ENCODE assay signal across 10 cellular contexts in the genomic region with DNA sequence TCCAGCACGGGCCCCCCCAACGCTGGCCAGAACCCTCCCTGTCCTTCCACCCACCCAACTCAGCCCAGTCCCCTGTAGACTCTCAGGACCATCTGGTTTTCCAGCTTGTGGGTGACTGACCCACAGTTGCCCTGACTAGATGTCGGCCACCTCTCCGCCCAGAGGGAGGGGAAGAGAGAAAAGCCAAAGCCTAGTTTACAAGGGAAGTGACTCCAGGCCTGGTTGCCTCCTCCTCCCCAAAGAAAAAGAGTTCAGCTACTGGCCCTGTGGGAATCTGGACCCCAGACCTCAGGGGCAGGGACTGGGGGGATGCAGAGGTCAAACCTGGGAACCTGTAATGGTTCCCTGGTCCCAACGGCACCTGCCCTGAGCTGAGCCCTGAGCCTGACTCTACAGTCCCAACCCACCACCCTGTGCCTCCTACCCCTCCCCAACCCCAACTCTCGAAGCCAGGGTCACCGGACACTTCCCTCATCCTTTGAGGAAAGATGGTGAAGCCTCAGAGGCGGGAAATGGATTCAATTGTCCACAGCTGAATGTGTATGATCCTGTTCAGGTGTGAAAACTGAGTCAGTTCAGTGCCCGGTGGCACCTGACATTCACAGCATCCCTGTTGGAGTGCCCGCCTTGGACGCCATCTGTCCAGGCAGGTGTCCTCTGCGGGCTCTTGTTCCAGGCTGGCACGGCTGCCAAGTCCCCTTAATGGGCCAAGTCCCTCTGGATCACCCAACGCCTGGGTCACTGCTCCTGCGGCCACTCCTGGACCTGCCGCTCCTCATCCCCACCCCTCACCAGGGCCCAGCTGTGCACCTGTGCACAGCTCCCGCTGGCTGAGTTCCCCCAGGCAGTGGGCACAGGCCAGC. TPM values are rescaled to one million over a fixed set of nuclear protein-coding genes. Genes with fewer than 3 reads are reported as not detected.
A peak's percentile ranks its signal among the peaks of the same experiment; 100 is the strongest.
DNase-seq lines count a peak whose midpoint lies in the region; ATAC-seq and TF ChIP-seq lines count a peak whose summit lies in the region.
"Had no signal": no experiment of that assay in that cellular context is flagged by ENCODE, and none has a peak within 500 bp of the region (broad histone marks: within the 10 kb centered on the region; RNA-seq: fewer than 3 reads in every experiment).

No MANE protein-coding gene starts in this region.

- 55 to 66% methylated on average over 17 of the region's 17 CpGs for WGBS in sigmoid colon, 2 donors

- no peaks in the 10 kb centered on the region for H3K36me3 Mint-ChIP-seq in natural killer cell

- no peaks in the 10 kb centered on the region for H3K36me3 ChIP-seq in RWPE2 (ENCODE audit: low read depth)
- H3K36me3 ChIP-seq in fibroblast of lung (ENCODE audit: control insufficient read depth, insufficient read depth, low read length) = no peaks in the 10 kb centered on the region
- H3K36me3 ChIP-seq in sigmoid colon = no peaks in the 10 kb centered on the region

- H2AFZ ChIP-seq in fibroblast of lung (ENCODE audit: low read length) = no peak overlapping the region

- no peak overlapping the region for H3K4me3 Mint-ChIP-seq in natural killer cell

- no peaks in the 10 kb centered on the region for H3K27me3 ChIP-seq in RWPE2 (ENCODE audit: insufficient read depth, poor library complexity, severe bottlenecking)
- H3K27me3 ChIP-seq in fibroblast of lung (ENCODE audit: control insufficient read depth, insufficient read depth, low read length) = no peaks in the 10 kb centered on the region
- no peaks in the 10 kb centered on the region for H3K27me3 ChIP-seq in sigmoid colon

- intact Hi-C loops in sigmoid colon (cut with DNase I) = loop anchor here (5.0 to 10.0 kb wide), 3 partner anchors 299 to 767 kb away; a partner anchor contains a TSS
- intact Hi-C loops in natural killer cell (cut with micrococcal nuclease) = loop anchor here (10.0 kb wide), 1 partner anchor 297 kb away; a partner anchor contains a TSS

- H3K79me2 ChIP-seq in fibroblast of lung (ENCODE audit: control insufficient read depth, insufficient read depth, low read length) = peaks cover 7% of the 10 kb centered on the region

- no peak for TF ChIP-seq EP300 in sigmoid colon (IDR thresholded peaks at IDR 0.05)

- no peak for TF ChIP-seq CTCF in RWPE2 (IDR thresholded peaks at IDR 0.05; ENCODE audit: poor library complexity, severe bottlenecking)
- TF ChIP-seq CTCF in fibroblast of lung (conservative IDR thresholded peaks at IDR 0.05 in 1 of 2, IDR thresholded peaks at IDR 0.05 in 1 of 2; ENCODE audit: low read depth in 1 of 2, low read length in 2 of 2) = no peak
- TF ChIP-seq CTCF in sigmoid colon (IDR thresholded peaks at IDR 0.05) = no peak
- TF ChIP-seq CTCF in natural killer cell (IDR thresholded peaks at IDR 0.05) = no peak

- H3K9me3 ChIP-seq in RWPE2 (ENCODE audit: severe bottlenecking) (no peaks in the 10 kb centered on the region), fibroblast of lung (ENCODE audit: control insufficient read depth, insufficient read depth, low read depth, low read length) (no peaks in the 10 kb centered on the region), sigmoid colon (no peaks in the 10 kb centered on the region)

- no peak overlapping the region for H3K4me3 ChIP-seq in RWPE2 (ENCODE audit: severe bottlenecking)
- H3K4me3 ChIP-seq in fibroblast of lung (replicated peaks in 1 of 4; ENCODE audit: control extremely low read depth in 1 of 4, insufficient read depth in 1 of 4, low read depth in 3 of 4, low read length in 4 of 4) = peak overlapping the region in 1 of 4 experiments; percentile 1
- H3K4me3 ChIP-seq in sigmoid colon = no peak overlapping the region

- no peak for TF ChIP-seq POLR2A in sigmoid colon (IDR thresholded peaks at IDR 0.05)

- DNase-seq in GM04504 (ENCODE audit: low read depth) (peak; percentile 71), RWPE2 (ENCODE audit: low spot score) (peak; percentile 42), fibroblast of lung (ENCODE audit: low read depth in 2 of 2) (no peak), sigmoid colon (peak; percentile 66), natural killer cell (no peak), iPS-NIHi7 (ENCODE audit: extremely low spot score) (no peak), NCI-H1092 treated with DMSO at 0.1 percent for 48 hours (lab: John Stamatoyannopoulos, UW) (no peak), NCI-H1417 (lab: John Stamatoyannopoulos, UW) (no peak)
- DNase-seq: stimulated activated CD4-positive, alpha-beta T cell treated with anti-CD3 and anti-CD28 coated beads, Interleukin-4, amount 100 ng/mL, for 4 hours had no signal

- H3K27ac Mint-ChIP-seq in natural killer cell = no peak overlapping the region

- H3K9ac ChIP-seq in fibroblast of lung (ENCODE audit: insufficient read depth, low read length) = peak overlapping the region; percentile 36

- H3K4me2 ChIP-seq in fibroblast of lung (ENCODE audit: extremely low read depth, insufficient read depth, low read length) = peak overlapping the region; percentile 75

- peak; percentile 22; the same call in 2 of the 3 replicates for ATAC-seq in RWPE2 (ENCODE audit: low read depth)
- ATAC-seq in natural killer cell = no peak

- H3K4me1 Mint-ChIP-seq in natural killer cell = peaks cover 14 to 32% of the 10 kb centered on the region in 2 donors

- peaks cover 11% of the 10 kb centered on the region in 2 donors for H3K9me3 Mint-ChIP-seq in natural killer cell

- no peaks in the 10 kb centered on the region for H4K20me1 ChIP-seq in fibroblast of lung (ENCODE audit: control insufficient read depth, extremely low read depth, insufficient read depth, low read length)

- peaks cover 0 to 3% of the 10 kb centered on the region in 2 donors for H3K27me3 Mint-ChIP-seq in natural killer cell (ENCODE audit: low read depth in 2 of 2)

- peaks cover 15% of the 10 kb centered on the region for H3K4me1 ChIP-seq in RWPE2 (ENCODE audit: insufficient read depth, poor library complexity, severe bottlenecking)
- peaks cover 41% of the 10 kb centered on the region for H3K4me1 ChIP-seq in fibroblast of lung (ENCODE audit: control insufficient read depth, extremely low read depth, insufficient read depth, low read length)
- H3K4me1 ChIP-seq in sigmoid colon = peaks cover 0 to 60% (median 54%) of the 10 kb centered on the region in 4 donors

- H3K27ac ChIP-seq in RWPE2 (ENCODE audit: poor library complexity, severe bottlenecking) (peak overlapping the region; percentile 84), fibroblast of lung (ENCODE audit: insufficient read depth, low read length) (peak overlapping the region; percentile 75), sigmoid colon (peak overlapping the region; percentile 72 to 85 (median 83))

RNA-seq across cellular contexts. Expression of a gene that starts 21.0 kb away (rescaled TPM):
- total RNA-seq in fibroblast of lung = under 0.01 and 0.17 TPM in 2 replicates
- polyA plus RNA-seq in fibroblast of lung = 0.17 TPM in 1 of 2 replicates, not detected in the other
- polyA plus RNA-seq in fibroblast of lung (2012) = 0.06 and 0.76 TPM in 2 replicates
- polyA minus RNA-seq in fibroblast of lung (ENCODE audit: low replicate concordance) = 0.41 TPM in 1 of 2 replicates, not detected in the other
- total RNA-seq in sigmoid colon = not detected
- polyA plus RNA-seq in sigmoid colon = not detected
- total RNA-seq in natural killer cell = not detected
- total RNA-seq: activated CD8-positive, alpha-beta memory T cell treated with anti-CD3 and anti-CD28 coated beads for 36 hours had no signal

Comparison
In these comparisons a context has a peak if more than half of its experiments do, and no peak if none do; other contexts are left out.
1. DNase-seq: peak in GM04504 (single experiment), RWPE2 (single experiment) and sigmoid colon (single experiment); none in fibroblast of lung (0 of 2), natural killer cell (single experiment), iPS-NIHi7 (single experiment), NCI-H1092 treated with DMSO at 0.1 percent for 48 hours (single experiment) and NCI-H1417 (0 of 3).
2. Peak in every context shown above with its lines, with median percentiles within 50 percentile points of each other: H3K27ac ChIP-seq.